8 cellular contexts compared by ENCODE assay signal in the genomic region with DNA sequence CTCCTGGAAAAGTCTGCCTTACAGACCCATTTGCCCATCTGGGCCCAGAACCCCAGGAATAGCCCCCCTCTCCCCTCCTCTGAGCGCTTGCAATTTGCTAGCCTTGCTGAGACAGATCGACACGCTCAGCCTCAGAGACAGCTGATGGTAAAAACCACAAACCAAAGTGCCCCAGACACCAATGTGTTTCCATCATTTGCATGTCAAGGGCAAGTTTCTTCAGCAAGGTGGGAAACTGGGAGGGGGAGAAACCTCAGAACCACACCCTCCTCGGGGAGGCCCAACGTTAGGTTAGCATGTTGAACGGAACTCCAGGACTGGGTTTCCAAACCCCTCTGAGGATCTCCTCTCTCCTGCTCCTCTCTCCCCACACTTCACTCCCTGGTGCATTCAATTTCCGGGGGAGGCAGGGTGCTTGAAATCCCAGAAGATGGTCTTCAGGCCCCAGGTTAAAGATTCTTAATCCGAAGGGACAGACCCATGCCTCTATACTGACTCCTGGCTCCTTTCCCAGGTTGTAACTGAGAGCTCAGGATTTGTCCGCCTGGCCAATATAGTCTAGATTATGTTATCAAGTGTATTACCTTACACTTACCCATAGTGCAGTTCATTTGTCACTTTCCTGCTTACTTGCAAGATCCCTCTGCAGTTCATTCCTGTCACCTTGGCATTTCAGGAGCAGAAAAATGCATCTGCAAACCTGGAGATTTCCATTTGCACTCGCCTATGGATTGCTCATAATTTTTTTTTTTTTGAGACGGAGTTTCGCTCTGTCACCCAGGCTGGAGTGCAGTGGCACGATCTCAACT. TPM values are rescaled to one million over a fixed set of nuclear protein-coding genes. Genes with fewer than 3 reads are reported as not detected.
DNase-seq lines count a peak whose midpoint lies in the region; ATAC-seq, FAIRE-seq and TF ChIP-seq lines count a peak whose summit lies in the region.

No MANE protein-coding gene starts in this region.

- TF ChIP-seq CTCF in HepG2 (CRISPR knock-in tag; IDR thresholded peaks at IDR 0.05) (no peak), right lobe of liver (IDR thresholded peaks at IDR 0.05) (no peak), WERI-Rb-1 (IDR thresholded peaks at IDR 0.05; ENCODE audit: low read depth, low read length) (no peak), endothelial cell (IDR thresholded peaks at IDR 0.05; ENCODE audit: unreplicated experiment) (no peak), esophagus squamous epithelium (IDR thresholded peaks at IDR 0.05) (no peak)

- H3K36me3 ChIP-seq in HepG2 (replicated peaks in 1 of 2; ENCODE audit: control insufficient read depth in 1 of 2, insufficient read depth in 2 of 2, low read length in 2 of 2) (no peaks in the 10 kb centered on the region), right lobe of liver (no peaks in the 10 kb centered on the region), WERI-Rb-1 (no peaks in the 10 kb centered on the region), esophagus squamous epithelium (no peaks in the 10 kb centered on the region)

- TF ChIP-seq RAD21 in HepG2 (CRISPR knock-in tag; IDR thresholded peaks at IDR 0.05): no peak

- H3K27ac ChIP-seq in HepG2 (ENCODE audit: extremely low read length, insufficient read depth, low read length) (no peak overlapping the region), right lobe of liver (no peak overlapping the region), WERI-Rb-1 (no peak overlapping the region), esophagus squamous epithelium (peak overlapping the region in 2 of 4 donors; percentile 90 to 98)

- H3K27me3 Mint-ChIP-seq in endothelial cell (ENCODE audit: unreplicated experiment): peaks cover 19% of the 10 kb centered on the region
- H3K27me3 Mint-ChIP-seq in stimulated activated naive B cell treated with anti-CD40 and anti-IgM and Interleukin-4, amounts not matched to agents 10 μg/mL and 1 μg/mL and 100 μg/mL, for 72 hours: peaks cover 68% of the 10 kb centered on the region in 2 donors

- DNase-seq in HepG2 (ENCODE audit: low spot score) (no peak), right lobe of liver (no peak), WERI-Rb-1 (peak; percentile 63), endothelial cell (ENCODE audit: low spot score) (no peak), NCI-H1436 treated with DMSO at 0.1 percent for 48 hours (lab: John Stamatoyannopoulos, UW) (no peak), esophagus squamous epithelium (lab: John Stamatoyannopoulos, UW) (no peak)
- no peak for DNase-seq in stimulated activated naive B cell treated with anti-CD40 and anti-IgM and Interleukin-4, amounts not matched to agents 10 μg/mL and 1 μg/mL and 100 μg/mL, for 72 hours

- TF ChIP-seq POLR2A in HepG2 (IDR thresholded peaks at IDR 0.05; ENCODE audit: insufficient read depth in 1 of 2, low read depth in 2 of 2, low read length in 2 of 2): no peak
- TF ChIP-seq POLR2A in right lobe of liver (IDR thresholded peaks at IDR 0.05): no peak
- TF ChIP-seq POLR2A in esophagus squamous epithelium (IDR thresholded peaks at IDR 0.05): no peak

- peaks cover 22% of the 10 kb centered on the region for H3K4me1 Mint-ChIP-seq in endothelial cell (ENCODE audit: unreplicated experiment)
- H3K4me1 Mint-ChIP-seq in stimulated activated naive B cell treated with anti-CD40 and anti-IgM and Interleukin-4, amounts not matched to agents 10 μg/mL and 1 μg/mL and 100 μg/mL, for 72 hours: peaks cover 17 to 33% of the 10 kb centered on the region in 2 donors

- H3K27me3 ChIP-seq in HepG2 (ENCODE audit: control insufficient read depth in 1 of 2, insufficient read depth in 2 of 2, low read length in 2 of 2) (peaks cover 16 to 44% of the 10 kb centered on the region in 2 experiments), right lobe of liver (no peaks in the 10 kb centered on the region), WERI-Rb-1 (ENCODE audit: insufficient read depth, low read depth, severe bottlenecking) (no peaks in the 10 kb centered on the region), esophagus squamous epithelium (no peaks in the 10 kb centered on the region)

- H3K9ac ChIP-seq in HepG2 (ENCODE audit: insufficient read depth, low read depth, low read length): no peak overlapping the region

- no TSS peak for BruUV-seq in HepG2 (replicated peaks; lab: Mats Ljungman, UMichigan)

- no peaks in the 10 kb centered on the region for H3K79me2 ChIP-seq in HepG2 (ENCODE audit: insufficient read depth, low read length)

- H2AFZ ChIP-seq in HepG2 (ENCODE audit: low read length): no peak overlapping the region

- in situ Hi-C loops in HepG2 (cut with HindIII; ENCODE audit: extremely low pct_ligation_motif_present, low pct_unique_long_range_greater_than_20kb): no loop called here

- H3K27ac Mint-ChIP-seq in endothelial cell (ENCODE audit: unreplicated experiment): no peak overlapping the region
- peak overlapping the region; percentile 47 for H3K27ac Mint-ChIP-seq in stimulated activated naive B cell treated with anti-CD40 and anti-IgM and Interleukin-4, amounts not matched to agents 10 μg/mL and 1 μg/mL and 100 μg/mL, for 72 hours

- H3K9me3 ChIP-seq in HepG2 (ENCODE audit: low read length) (no peaks in the 10 kb centered on the region), right lobe of liver (no peaks in the 10 kb centered on the region), WERI-Rb-1 (ENCODE audit: severe bottlenecking) (no peaks in the 10 kb centered on the region), esophagus squamous epithelium (no peaks in the 10 kb centered on the region)

- H3K4me1 ChIP-seq in HepG2 (ENCODE audit: insufficient read depth, low read length) (peaks cover 65% of the 10 kb centered on the region), right lobe of liver (peaks cover 0 to 21% (median 3%) of the 10 kb centered on the region in 4 donors), esophagus squamous epithelium (peaks cover 25 to 47% (median 28%) of the 10 kb centered on the region in 3 donors)

- H3K4me3 Mint-ChIP-seq in endothelial cell (ENCODE audit: unreplicated experiment): peak overlapping the region; percentile 59
- peak overlapping the region; percentile 71 to 73 for H3K4me3 Mint-ChIP-seq in stimulated activated naive B cell treated with anti-CD40 and anti-IgM and Interleukin-4, amounts not matched to agents 10 μg/mL and 1 μg/mL and 100 μg/mL, for 72 hours

- peak overlapping the region; percentile 100; the same call in 1 of the 2 replicates for H3K4me2 ChIP-seq in HepG2 (ENCODE audit: low read depth, low read length)

- CTCF ChIA-PET in HepG2 (lab: Yijun Ruan, JAX; ENCODE audit: low intra/inter-chr PET ratio, low total read pairs): no interaction called here

- H4K20me1 ChIP-seq in HepG2 (ENCODE audit: insufficient read depth, low read length): no peaks in the 10 kb centered on the region

- intact Hi-C loops in HepG2 (cut with micrococcal nuclease; ENCODE audit: unreplicated experiment): loop anchor here (2.0 kb wide), 1 partner anchor 30 kb away; no protein-coding TSS in a partner anchor
- intact Hi-C loops in right lobe of liver (cut with DNase I): no loop called here
- intact Hi-C loops in esophagus squamous epithelium (cut with DNase I): loop anchor here (10.0 kb wide), 1 partner anchor 92 kb away; no protein-coding TSS in a partner anchor

- H3K9me3 Mint-ChIP-seq in endothelial cell (ENCODE audit: unreplicated experiment): no peaks in the 10 kb centered on the region
- H3K9me3 Mint-ChIP-seq in stimulated activated naive B cell treated with anti-CD40 and anti-IgM and Interleukin-4, amounts not matched to agents 10 μg/mL and 1 μg/mL and 100 μg/mL, for 72 hours: no peaks in the 10 kb centered on the region

- 21% methylated on average over 11 of the region's 13 CpGs for WGBS in HepG2 (ENCODE audit: low lambda C conversion rate)
- 60% methylated on average over 11 of the region's 13 CpGs for WGBS in right lobe of liver (ENCODE audit: insufficient coverage, low coverage, low lambda C conversion rate, missing lambda C conversion rate)
- 60% methylated on average over 10 to 11 of the region's 13 CpGs for WGBS in esophagus squamous epithelium, 2 donors

- POLR2A ChIA-PET in HepG2 (lab: Yijun Ruan, JAX): interaction anchor here (0.9 to 6.6 kb wide), 7 partner anchors 10 to 95 kb away, joined by 3 to 35 read pairs (median 5); partner anchors contain the start of gene SRSF1

- no peak for TF ChIP-seq EP300 in HepG2 (IDR thresholded peaks at IDR 0.05; ENCODE audit: low read depth in 2 of 2, low read length in 2 of 2)
- no peak for TF ChIP-seq EP300 in HepG2 (CRISPR knock-in tag; IDR thresholded peaks at IDR 0.05; ENCODE audit: borderline replicate concordance)

- ATAC-seq in HepG2 (no peak), right lobe of liver (no peak), HG03135 (IDR thresholded peaks at IDR 0.05; ENCODE audit: unreplicated experiment) (peak; percentile 55)
- ATAC-seq in stimulated activated naive B cell treated with anti-CD40 and anti-IgM and Interleukin-4, amounts not matched to agents 10 μg/mL and 1 μg/mL and 100 μg/mL, for 72 hours (replicated peaks): peak; percentile 78 to 80

- no peaks in the 10 kb centered on the region for H3K36me3 Mint-ChIP-seq in endothelial cell (ENCODE audit: low read depth, unreplicated experiment)
- H3K36me3 Mint-ChIP-seq in stimulated activated naive B cell treated with anti-CD40 and anti-IgM and Interleukin-4, amounts not matched to agents 10 μg/mL and 1 μg/mL and 100 μg/mL, for 72 hours: no peaks in the 10 kb centered on the region

- H3K4me3 ChIP-seq in HepG2 (replicated peaks in 1 of 3; ENCODE audit: insufficient read depth in 1 of 3, low read depth in 2 of 3, low read length in 3 of 3) (peak overlapping the region in 1 of 3 experiments; percentile 92; a peak in 1 of 6 replicates), right lobe of liver (no peak overlapping the region), WERI-Rb-1 (ENCODE audit: low read depth, low read length) (peak overlapping the region; percentile 58), esophagus squamous epithelium (no peak overlapping the region)

- FAIRE-seq in HepG2 (lab: Jason Lieb, UNC): no peak

RNA-seq across cellular contexts. Expression of gene CUEDC1, which starts 1.3 kb away (rescaled TPM):
- total RNA-seq in HepG2 (2016; rRNA removed; fragmentation: Illumina TruSeq; extraction: Trizol) (4.2 and 7.4 TPM in 2 replicates), right lobe of liver (1 to 10 TPM; 4.0 to 8.5 (median 5.5) TPM), endothelial cell (ENCODE audit: unreplicated experiment) (13.3 TPM), esophagus squamous epithelium (10 to 100 TPM in 3 of 4 donors, 1 to 10 TPM in 1; 7.4 to 27.3 (median 18.4) TPM)
- 4.1 and 4.7 TPM in 2 replicates for total RNA-seq in HepG2 (2016; cell fraction: cytosol; rRNA removed; fragmentation: Illumina TruSeq; extraction: Trizol; ENCODE audit: low read depth)
- 3.5 and 7.9 TPM in 2 replicates for total RNA-seq in HepG2 (2016; cell fraction: insoluble cytoplasmic fraction; rRNA removed; fragmentation: Illumina TruSeq; extraction: Trizol)
- 7.6 and 8.6 TPM in 2 replicates for total RNA-seq in HepG2 (2016; cell fraction: membrane; rRNA removed; fragmentation: Illumina TruSeq; extraction: Trizol)
- total RNA-seq in HepG2 (2016; cell fraction: nucleus; rRNA removed; fragmentation: Illumina TruSeq; extraction: Trizol): 9.6 and 11.9 TPM in 2 replicates
- polyA plus RNA-seq in HepG2 (2011; rRNA removed): 12.9 and 14.4 TPM in 2 replicates
- polyA plus RNA-seq in HepG2 (2011; cell fraction: cytosol; rRNA removed): 8.1 and 8.6 TPM in 2 replicates
- 36.7 and 43.5 TPM in 2 replicates for polyA plus RNA-seq in HepG2 (2011; cell fraction: nucleus; rRNA removed)
- polyA plus RNA-seq in HepG2 (2012): 9.8 and 10.2 TPM in 2 replicates
- 9.4 and 11.1 TPM in 2 replicates for polyA plus RNA-seq in HepG2 (2016; cell fraction: cytosol; fragmentation: Illumina TruSeq; extraction: Trizol; ENCODE audit: low read depth)
- 9.2 and 10.0 TPM in 2 replicates for polyA plus RNA-seq in HepG2 (2016; cell fraction: insoluble cytoplasmic fraction; fragmentation: Illumina TruSeq; extraction: Trizol; ENCODE audit: low read depth)
- 15.4 and 16.0 TPM in 2 replicates for polyA plus RNA-seq in HepG2 (2016; cell fraction: membrane; fragmentation: Illumina TruSeq; extraction: Trizol; ENCODE audit: low read depth)
- 33.7 and 36.2 TPM in 2 replicates for polyA plus RNA-seq in HepG2 (2016; cell fraction: nucleus; fragmentation: Illumina TruSeq; extraction: Trizol; ENCODE audit: insufficient read depth, low read depth)
- polyA minus RNA-seq in HepG2 (2011; rRNA and poly(A)+ RNA removed; ENCODE audit: low replicate concordance): 2.9 and 6.8 TPM in 2 replicates
- polyA minus RNA-seq in HepG2 (2011; cell fraction: cytosol; rRNA and poly(A)+ RNA removed): 5.1 and 7.3 TPM in 2 replicates
- polyA minus RNA-seq in HepG2 (2011; cell fraction: nucleus; rRNA and poly(A)+ RNA removed): 6.6 and 8.2 TPM in 2 replicates

RNA-seq across cellular contexts. Expression of gene VEZF1, which starts 31.5 kb away (rescaled TPM):
- 45.9 and 48.0 TPM in 2 replicates for total RNA-seq in HepG2 (2016; rRNA removed; fragmentation: Illumina TruSeq; extraction: Trizol)
- total RNA-seq in HepG2 (2016; cell fraction: cytosol; rRNA removed; fragmentation: Illumina TruSeq; extraction: Trizol; ENCODE audit: low read depth): 8.8 and 10.8 TPM in 2 replicates
- total RNA-seq in HepG2 (2016; cell fraction: insoluble cytoplasmic fraction; rRNA removed; fragmentation: Illumina TruSeq; extraction: Trizol): 41.9 and 43.4 TPM in 2 replicates
- 42.3 and 48.6 TPM in 2 replicates for total RNA-seq in HepG2 (2016; cell fraction: membrane; rRNA removed; fragmentation: Illumina TruSeq; extraction: Trizol)
- 31.1 and 37.8 TPM in 2 replicates for total RNA-seq in HepG2 (2016; cell fraction: nucleus; rRNA removed; fragmentation: Illumina TruSeq; extraction: Trizol)
- polyA plus RNA-seq in HepG2 (2011; rRNA removed): 41.3 and 49.7 TPM in 2 replicates
- polyA plus RNA-seq in HepG2 (2011; cell fraction: cytosol; rRNA removed): 27.7 and 34.7 TPM in 2 replicates
- polyA plus RNA-seq in HepG2 (2011; cell fraction: nucleus; rRNA removed): 30.2 and 33.3 TPM in 2 replicates
- 38.9 and 45.7 TPM in 2 replicates for polyA plus RNA-seq in HepG2 (2012)
- 7.1 and 7.4 TPM in 2 replicates for polyA plus RNA-seq in HepG2 (2016; cell fraction: cytosol; fragmentation: Illumina TruSeq; extraction: Trizol; ENCODE audit: low read depth)
- 34.8 and 42.4 TPM in 2 replicates for polyA plus RNA-seq in HepG2 (2016; cell fraction: insoluble cytoplasmic fraction; fragmentation: Illumina TruSeq; extraction: Trizol; ENCODE audit: low read depth)
- polyA plus RNA-seq in HepG2 (2016; cell fraction: membrane; fragmentation: Illumina TruSeq; extraction: Trizol; ENCODE audit: low read depth): 22.0 and 25.5 TPM in 2 replicates
- polyA plus RNA-seq in HepG2 (2016; cell fraction: nucleus; fragmentation: Illumina TruSeq; extraction: Trizol; ENCODE audit: insufficient read depth, low read depth): 46.2 and 49.1 TPM in 2 replicates
- 41.4 and 56.9 TPM in 2 replicates for polyA minus RNA-seq in HepG2 (2011; rRNA and poly(A)+ RNA removed; ENCODE audit: low replicate concordance)
- 31.2 and 37.3 TPM in 2 replicates for polyA minus RNA-seq in HepG2 (2011; cell fraction: cytosol; rRNA and poly(A)+ RNA removed)
- 32.7 and 46.6 TPM in 2 replicates for polyA minus RNA-seq in HepG2 (2011; cell fraction: nucleus; rRNA and poly(A)+ RNA removed)
- 10 to 100 TPM; 13.0 to 19.3 (median 14.6) TPM for total RNA-seq in right lobe of liver
- 43.7 TPM for total RNA-seq in endothelial cell (ENCODE audit: unreplicated experiment)
- total RNA-seq in esophagus squamous epithelium: 10 to 100 TPM; 20.3 to 61.4 (median 27.4) TPM

RNA-seq across cellular contexts. Expression of gene SRSF1, which starts 50.5 kb away (rescaled TPM):
- total RNA-seq in HepG2 (2016; rRNA removed; fragmentation: Illumina TruSeq; extraction: Trizol): 445 and 520 TPM in 2 replicates
- total RNA-seq in HepG2 (2016; cell fraction: cytosol; rRNA removed; fragmentation: Illumina TruSeq; extraction: Trizol; ENCODE audit: low read depth): 40.7 and 51.5 TPM in 2 replicates
- 472 and 528 TPM in 2 replicates for total RNA-seq in HepG2 (2016; cell fraction: insoluble cytoplasmic fraction; rRNA removed; fragmentation: Illumina TruSeq; extraction: Trizol)
- total RNA-seq in HepG2 (2016; cell fraction: membrane; rRNA removed; fragmentation: Illumina TruSeq; extraction: Trizol): 120 and 137 TPM in 2 replicates
- total RNA-seq in HepG2 (2016; cell fraction: nucleus; rRNA removed; fragmentation: Illumina TruSeq; extraction: Trizol): 332 and 353 TPM in 2 replicates
- polyA plus RNA-seq in HepG2 (2011; rRNA removed): 142 and 144 TPM in 2 replicates
- 61.9 and 82.9 TPM in 2 replicates for polyA plus RNA-seq in HepG2 (2011; cell fraction: cytosol; rRNA removed)
- polyA plus RNA-seq in HepG2 (2011; cell fraction: nucleus; rRNA removed): 1,130 and 1,625 TPM in 2 replicates
- 96.9 and 161 TPM in 2 replicates for polyA plus RNA-seq in HepG2 (2012)
- 19.4 and 20.4 TPM in 2 replicates for polyA plus RNA-seq in HepG2 (2016; cell fraction: cytosol; fragmentation: Illumina TruSeq; extraction: Trizol; ENCODE audit: low read depth)
- polyA plus RNA-seq in HepG2 (2016; cell fraction: insoluble cytoplasmic fraction; fragmentation: Illumina TruSeq; extraction: Trizol; ENCODE audit: low read depth): 411 and 445 TPM in 2 replicates
- 54.7 and 57.3 TPM in 2 replicates for polyA plus RNA-seq in HepG2 (2016; cell fraction: membrane; fragmentation: Illumina TruSeq; extraction: Trizol; ENCODE audit: low read depth)
- polyA plus RNA-seq in HepG2 (2016; cell fraction: nucleus; fragmentation: Illumina TruSeq; extraction: Trizol; ENCODE audit: insufficient read depth, low read depth): 359 and 383 TPM in 2 replicates
- polyA minus RNA-seq in HepG2 (2011; rRNA and poly(A)+ RNA removed; ENCODE audit: low replicate concordance): 673 and 710 TPM in 2 replicates
- polyA minus RNA-seq in HepG2 (2011; cell fraction: cytosol; rRNA and poly(A)+ RNA removed): 78.3 and 89.3 TPM in 2 replicates
- polyA minus RNA-seq in HepG2 (2011; cell fraction: nucleus; rRNA and poly(A)+ RNA removed): 1,057 and 1,237 TPM in 2 replicates
- 10 to 100 TPM; 55.7 to 92.0 (median 80.0) TPM for total RNA-seq in right lobe of liver
- 201 TPM for total RNA-seq in endothelial cell (ENCODE audit: unreplicated experiment)
- 100 to 1,000 TPM; 134 to 223 (median 200) TPM for total RNA-seq in esophagus squamous epithelium

Comparison
In these comparisons a context has a peak if more than half of its experiments do, and no peak if none do; other contexts are left out.
1. intact Hi-C loops: an anchor here in HepG2 (2.0 kb wide) and esophagus squamous epithelium (10.0 kb wide); none called in right lobe of liver.
2. ATAC-seq: peak in HG03135 (single experiment) and stimulated activated naive B cell treated with anti-CD40 and anti-IgM and Interleukin-4, amounts not matched to agents 10 μg/mL and 1 μg/mL and 100 μg/mL, for 72 hours (2 of 2); none in HepG2 (single experiment) and right lobe of liver (0 of 4).